In genomic region chr7:31108097-31108657, GRCh38 we compare ENCODE assay signal across 24 cellular contexts. TPM values are rescaled to one million over a fixed set of nuclear protein-coding genes. Genes with fewer than 3 reads are reported as not detected.
A peak's percentile ranks its signal among the peaks of the same experiment; 100 is the strongest.
DNase-seq lines count a peak whose midpoint lies in the region; ATAC-seq and TF ChIP-seq lines count a peak whose summit lies in the region.
"Had no signal": no experiment of that assay in that cellular context is flagged by ENCODE, and none has a peak within 500 bp of the region (broad histone marks: within the 10 kb centered on the region; RNA-seq: fewer than 3 reads in every experiment).

No MANE protein-coding gene starts in this region.

- peak overlapping the region; percentile 37 for H3K4me3 Mint-ChIP-seq in endothelial cell (ENCODE audit: unreplicated experiment)
- no peak overlapping the region for H3K4me3 Mint-ChIP-seq in activated T-helper 1 cell treated with anti-CD3 and anti-CD28 coated beads, Interleukin-12 subunit alpha, Interleukin-12 subunit beta, Interleukin-2, Interleukin-4 antibody, amounts not matched to agents 30 ng/mL and 10 ng/mL and 1 ng/mL, durations not matched to agents 14 hours and 24 hours and 36 hours
- H3K4me3 Mint-ChIP-seq: CD4-positive, alpha-beta T cell had no signal

- H3K36me3 Mint-ChIP-seq in endothelial cell (ENCODE audit: low read depth, unreplicated experiment): peaks cover 8% of the 10 kb centered on the region
- H3K36me3 Mint-ChIP-seq in activated T-helper 1 cell treated with anti-CD3 and anti-CD28 coated beads, Interleukin-12 subunit alpha, Interleukin-12 subunit beta, Interleukin-2, Interleukin-4 antibody, amounts not matched to agents 30 ng/mL and 10 ng/mL and 1 ng/mL, durations not matched to agents 14 hours and 24 hours and 36 hours (ENCODE audit: low read depth): no peaks in the 10 kb centered on the region

- peaks cover 15% of the 10 kb centered on the region for H3K27me3 Mint-ChIP-seq in endothelial cell (ENCODE audit: unreplicated experiment)
- H3K27me3 Mint-ChIP-seq in activated T-helper 1 cell treated with anti-CD3 and anti-CD28 coated beads, Interleukin-12 subunit alpha, Interleukin-12 subunit beta, Interleukin-2, Interleukin-4 antibody, amounts not matched to agents 30 ng/mL and 10 ng/mL and 1 ng/mL, durations not matched to agents 14 hours and 24 hours and 36 hours (ENCODE audit: insufficient read depth): no peaks in the 10 kb centered on the region
- H3K27me3 Mint-ChIP-seq: CD4-positive, alpha-beta T cell had no signal

- H3K4me1 ChIP-seq in right atrium auricular region: no peaks in the 10 kb centered on the region
- H3K4me1 ChIP-seq: A549; BLaER1 treated with 17β-estradiol and CSF1 and Interleukin-3, amounts not matched to agents 10 nM and 100 nM had no signal

- no peak for ATAC-seq in Right ventricle myocardium superior (ENCODE audit: poor library complexity)
- ATAC-seq in activated CD4-positive, CD25-positive, alpha-beta regulatory T cell treated with anti-CD3 and anti-CD28 coated beads, Interleukin-2, amount 50 U/mL, for 24 hours: no peak
- ATAC-seq: A549, HCT116, PC-3 had no signal

- no peaks in the 10 kb centered on the region for H3K36me3 ChIP-seq in right atrium auricular region
- H3K36me3 ChIP-seq: BLaER1 treated with 17β-estradiol and CSF1 and Interleukin-3, amounts not matched to agents 10 nM and 100 nM; MG63 had no signal

- no peaks in the 10 kb centered on the region for H3K9me3 Mint-ChIP-seq in endothelial cell (ENCODE audit: unreplicated experiment)
- no peaks in the 10 kb centered on the region for H3K9me3 Mint-ChIP-seq in activated T-helper 1 cell treated with anti-CD3 and anti-CD28 coated beads, Interleukin-12 subunit alpha, Interleukin-12 subunit beta, Interleukin-2, Interleukin-4 antibody, amounts not matched to agents 30 ng/mL and 10 ng/mL and 1 ng/mL, durations not matched to agents 14 hours and 24 hours and 36 hours
- H3K9me3 Mint-ChIP-seq: CD4-positive, alpha-beta T cell had no signal

- no peak overlapping the region for H3K4me3 ChIP-seq in right atrium auricular region
- H3K4me3 ChIP-seq: A549; BLaER1 treated with 17β-estradiol and CSF1 and Interleukin-3, amounts not matched to agents 10 nM and 100 nM; MG63 had no signal

- intact Hi-C loops in Right ventricle myocardium superior (cut with DNase I): no loop called here
- intact Hi-C loops in activated T-helper 1 cell treated with anti-CD3 and anti-CD28 coated beads, Interleukin-12 subunit alpha, Interleukin-12 subunit beta, Interleukin-2, Interleukin-4 antibody, amounts not matched to agents 30 ng/mL and 10 ng/mL and 1 ng/mL, durations not matched to agents 14 hours and 24 hours and 36 hours (cut with micrococcal nuclease): no loop called here

- H3K27me3 ChIP-seq in right atrium auricular region: no peaks in the 10 kb centered on the region
- H3K27me3 ChIP-seq: BLaER1 treated with 17β-estradiol and CSF1 and Interleukin-3, amounts not matched to agents 10 nM and 100 nM; MG63 had no signal

- DNase-seq in right atrium auricular region (ENCODE audit: low spot score) (peak; percentile 9), Right ventricle myocardium superior (no peak), endothelial cell (ENCODE audit: low spot score) (no peak), amygdala (lab: John Stamatoyannopoulos, UW) (no peak)
- DNase-seq in stimulated activated CD8-positive, alpha-beta memory T cell treated with anti-CD3 and anti-CD28 coated beads, Interleukin-4, amount 100 ng/mL, for 48 hours: peak; percentile 10
- no peak for DNase-seq in activated T-helper 1 cell treated with anti-CD3 and anti-CD28 coated beads, Interleukin-12 subunit alpha, Interleukin-12 subunit beta, Interleukin-2, Interleukin-4 antibody, amounts not matched to agents 30 ng/mL and 10 ng/mL and 1 ng/mL, durations not matched to agents 14 hours and 24 hours and 36 hours (ENCODE audit: low spot score)
- DNase-seq: AML-193; CD4-positive, alpha-beta T cell; GOT3; KBM-7; MG63; NCI-H2029; NCI-H446; NCI-H526; NCI-H82; NK-92 treated with Interleukin-12 subunit alpha and Interleukin-12 subunit beta, amount 100 ng/mL, for 24 hours; PC-3; SHP77 had no signal

- no peak for TF ChIP-seq CTCF in right atrium auricular region (IDR thresholded peaks at IDR 0.05)
- no peak for TF ChIP-seq CTCF in endothelial cell (IDR thresholded peaks at IDR 0.05; ENCODE audit: unreplicated experiment)

- H3K4me1 Mint-ChIP-seq in endothelial cell (ENCODE audit: unreplicated experiment): peaks cover 5% of the 10 kb centered on the region
- H3K4me1 Mint-ChIP-seq in activated T-helper 1 cell treated with anti-CD3 and anti-CD28 coated beads, Interleukin-12 subunit alpha, Interleukin-12 subunit beta, Interleukin-2, Interleukin-4 antibody, amounts not matched to agents 30 ng/mL and 10 ng/mL and 1 ng/mL, durations not matched to agents 14 hours and 24 hours and 36 hours (ENCODE audit: low read depth): no peaks in the 10 kb centered on the region

- H3K27ac Mint-ChIP-seq in endothelial cell (ENCODE audit: unreplicated experiment): peak overlapping the region; percentile 18
- no peak overlapping the region for H3K27ac Mint-ChIP-seq in activated T-helper 1 cell treated with anti-CD3 and anti-CD28 coated beads, Interleukin-12 subunit alpha, Interleukin-12 subunit beta, Interleukin-2, Interleukin-4 antibody, amounts not matched to agents 30 ng/mL and 10 ng/mL and 1 ng/mL, durations not matched to agents 14 hours and 24 hours and 36 hours
- H3K27ac Mint-ChIP-seq: CD4-positive, alpha-beta T cell had no signal

- H3K27ac ChIP-seq in right atrium auricular region: no peak overlapping the region
- H3K27ac ChIP-seq: A549; BLaER1 treated with 17β-estradiol and CSF1 and Interleukin-3, amounts not matched to agents 10 nM and 100 nM had no signal

- no peaks in the 10 kb centered on the region for H3K9me3 ChIP-seq in right atrium auricular region
- H3K9me3 ChIP-seq: A549; BLaER1 treated with 17β-estradiol and CSF1 and Interleukin-3, amounts not matched to agents 10 nM and 100 nM; MG63 had no signal

RNA-seq across cellular contexts. Expression of gene ADCYAP1R1, which starts 56.1 kb away (rescaled TPM):
- total RNA-seq in right atrium auricular region (1 to 10 TPM in 1 of 2 donors, under 1 TPM in 1; 0.86 to 3.1 TPM), Right ventricle myocardium superior (4.8 TPM), endothelial cell (ENCODE audit: unreplicated experiment) (39.3 TPM)
- not detected in 2 replicates for total RNA-seq in activated T-helper 1 cell treated with anti-CD3 and anti-CD28 coated beads, Interleukin-12 subunit alpha, Interleukin-12 subunit beta, Interleukin-2, Interleukin-4 antibody, amounts not matched to agents 30 ng/mL and 10 ng/mL and 1 ng/mL, durations not matched to agents 14 hours and 24 hours and 36 hours
- total RNA-seq: CD4-positive, alpha-beta T cell; PC-3; RPMI7951; SK-MEL-5 had no signal

Comparison
In these comparisons a context has a peak if more than half of its experiments do, and no peak if none do; other contexts are left out.
1. DNase-seq: peak in right atrium auricular region (single experiment) and stimulated activated CD8-positive, alpha-beta memory T cell treated with anti-CD3 and anti-CD28 coated beads, Interleukin-4, amount 100 ng/mL, for 48 hours (single experiment); none in Right ventricle myocardium superior (single experiment), endothelial cell (single experiment), activated T-helper 1 cell treated with anti-CD3 and anti-CD28 coated beads, Interleukin-12 subunit alpha, Interleukin-12 subunit beta, Interleukin-2, Interleukin-4 antibody, amounts not matched to agents 30 ng/mL and 10 ng/mL and 1 ng/mL, durations not matched to agents 14 hours and 24 hours and 36 hours (single experiment) and amygdala (0 of 56).